Comparison of ENCODE assay signal across 8 cellular contexts in the genomic region with DNA sequence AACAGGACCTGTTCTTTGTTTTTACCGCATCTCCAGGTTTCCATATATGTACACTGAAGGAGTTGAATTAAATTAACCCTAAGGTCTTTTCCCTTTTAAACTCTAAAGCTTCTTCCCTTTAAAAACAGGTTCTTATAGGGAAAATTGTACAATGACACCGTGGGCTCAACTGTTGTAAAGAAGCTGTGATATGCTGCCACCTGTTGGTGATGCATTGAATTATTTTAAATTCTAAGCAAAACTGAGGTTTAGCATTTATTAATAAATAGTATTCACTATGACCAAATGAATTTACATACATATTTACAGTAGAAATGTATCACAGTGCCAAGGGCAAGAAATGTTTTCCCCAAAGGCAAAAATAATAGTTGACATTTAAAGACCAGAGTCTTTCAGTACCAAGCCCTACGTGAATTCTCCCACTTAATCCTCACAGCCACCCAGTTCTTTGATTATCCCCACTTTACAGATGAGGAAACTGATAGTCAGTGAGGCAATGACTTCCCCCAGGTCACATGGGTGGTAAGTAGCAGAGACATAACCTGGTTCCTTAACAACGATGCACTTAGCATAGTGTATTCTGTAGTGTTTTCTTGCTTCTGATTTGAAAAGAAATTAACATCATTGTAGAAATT. TPM values are rescaled to one million over a fixed set of nuclear protein-coding genes. Genes with fewer than 3 reads are reported as not detected.
DNase-seq lines count a peak whose midpoint lies in the region; ATAC-seq and TF ChIP-seq lines count a peak whose summit lies in the region.

No MANE protein-coding gene starts in this region.

- H3K4me1 ChIP-seq in uterus: no peaks in the 10 kb centered on the region

- DNase-seq in AG09319 (ENCODE audit: extremely low read depth, low read depth) (peak; percentile 15), GM12865 (ENCODE audit: low read depth) (peak; percentile 51), NCI-H69 (lab: John Stamatoyannopoulos, UW) (peak; percentile 75), MCF 10A (ENCODE audit: unreplicated experiment) (peak; percentile 57), kidney tubule cell (ENCODE audit: low spot score) (peak; percentile 56), uterus (no peak)

- TF ChIP-seq POLR2A in uterus (IDR thresholded peaks at IDR 0.05): no peak

- BruUV-seq in MCF 10A (replicated peaks; lab: Mats Ljungman, UMichigan): no TSS peak

- H3K27me3 ChIP-seq in uterus: no peaks in the 10 kb centered on the region

- H3K4me3 Mint-ChIP-seq in MCF 10A (ENCODE audit: unreplicated experiment): no peak overlapping the region

- H3K36me3 Mint-ChIP-seq in MCF 10A (ENCODE audit: insufficient read depth, unreplicated experiment): peaks cover 6% of the 10 kb centered on the region

- H3K27ac Mint-ChIP-seq in MCF 10A (ENCODE audit: low read depth, unreplicated experiment): no peak overlapping the region

- H3K4me3 ChIP-seq in GM12865 (ENCODE audit: low read depth, low read length): no peak overlapping the region
- no peak overlapping the region for H3K4me3 ChIP-seq in uterus

- H3K27me3 Mint-ChIP-seq in MCF 10A (ENCODE audit: insufficient read depth, unreplicated experiment): peaks cover 12% of the 10 kb centered on the region

- no peaks in the 10 kb centered on the region for H3K4me1 Mint-ChIP-seq in MCF 10A (ENCODE audit: insufficient read depth, unreplicated experiment)

- TF ChIP-seq CTCF in AG09319 (IDR thresholded peaks at IDR 0.05; ENCODE audit: low read depth, low read length): peak; percentile 69
- peak; percentile 63 for TF ChIP-seq CTCF in GM12865 (IDR thresholded peaks at IDR 0.05; ENCODE audit: insufficient read depth, low read depth, low read length, missing control alignments)
- peak; percentile 59 for TF ChIP-seq CTCF in MCF 10A (IDR thresholded peaks at IDR 0.05; ENCODE audit: unreplicated experiment)
- peak; percentile 71 to 83 (median 80) for TF ChIP-seq CTCF in uterus (IDR thresholded peaks at IDR 0.05)

- H3K9me3 ChIP-seq in uterus: no peaks in the 10 kb centered on the region

- ATAC-seq in GM21360 (IDR thresholded peaks at IDR 0.05; ENCODE audit: unreplicated experiment): no peak
- ATAC-seq in HG02938 (IDR thresholded peaks at IDR 0.05; ENCODE audit: unreplicated experiment): no peak

- intact Hi-C loops in MCF 10A (cut with micrococcal nuclease): loop anchor here (1.0 to 10.0 kb wide), 5 partner anchors 79 to 693 kb away; partner anchors contain the start of gene POLR3B
- intact Hi-C loops in uterus (cut with DNase I; ENCODE audit: low total_unique reads): loop anchor here (10.0 kb wide), 1 partner anchor 535 kb away; no protein-coding TSS in a partner anchor

- H3K36me3 ChIP-seq in uterus: no peaks in the 10 kb centered on the region

- H3K27ac ChIP-seq in uterus: no peak overlapping the region

- CTCF ChIA-PET in MCF 10A (lab: Yijun Ruan, JAX): interaction anchor here (0.6 to 5.5 kb wide), 35 partner anchors 14 to 771 kb away, joined by 3 to 58 read pairs (median 4); no protein-coding TSS in a partner anchor

- POLR2A ChIA-PET in MCF 10A (lab: Yijun Ruan, JAX): interaction anchor here (0.7 to 1.0 kb wide), 2 partner anchors 539 to 563 kb away, joined by 3 read pairs; no protein-coding TSS in a partner anchor

- no peaks in the 10 kb centered on the region for H3K9me3 Mint-ChIP-seq in MCF 10A (ENCODE audit: unreplicated experiment)

RNA-seq across cellular contexts. Expression of gene TMEM263, which starts 35.7 kb away (rescaled TPM):
- total RNA-seq in MCF 10A (2022): 60.1 and 68.4 TPM in 2 replicates
- total RNA-seq in uterus: 100 to 1,000 TPM in 1 of 4 donors, 10 to 100 TPM in 3; 35.9 to 157 (median 46.0) TPM

Comparison
In these comparisons a context has a peak if more than half of its experiments do, and no peak if none do; other contexts are left out.
1. DNase-seq: peak in AG09319 (single experiment), GM12865 (single experiment), NCI-H69 (single experiment), MCF 10A (single experiment) and kidney tubule cell (single experiment); none in uterus (0 of 2).
2. Peak in every context shown above with its lines, with median percentiles within 50 percentile points of each other: CTCF ChIP-seq.